Comparison of ENCODE assay signal across 1 cellular context in genomic region chr14:91221270-91221669, GRCh38.
TF ChIP-seq lines count a peak whose summit lies in the region.

No MANE protein-coding gene starts in this region.

TF ChIP-seq in GM12878, 131 proteins besides CTCF, POLR2A, EP300 and RAD21:
- TF ChIP-seq TBL1XR1 (IDR thresholded peaks at IDR 0.05; ENCODE audit: low read depth, low read length) (no peak), HDGF (IDR thresholded peaks at IDR 0.05) (0 out of 2 replicates have a peak, but pooled peaks have one; percentile 25)
